15 cellular contexts compared by ENCODE assay signal in genomic region chr7:3321745-3322144, GRCh38. TPM values are rescaled to one million over a fixed set of nuclear protein-coding genes. Genes with fewer than 3 reads are reported as not detected.
DNase-seq lines count a peak whose midpoint lies in the region; TF ChIP-seq lines count a peak whose summit lies in the region.
"Had no signal": no experiment of that assay in that cellular context is flagged by ENCODE, and none has a peak within 500 bp of the region (broad histone marks: within the 10 kb centered on the region; RNA-seq: fewer than 3 reads in every experiment).

No MANE protein-coding gene starts in this region.

- no peaks in the 10 kb centered on the region for H4K20me1 ChIP-seq in hepatocyte (ENCODE audit: insufficient read depth, poor library complexity, severe bottlenecking)
- H4K20me1 ChIP-seq: BLaER1 treated with 17β-estradiol and CSF1 and Interleukin-3, amounts not matched to agents 10 nM and 100 nM had no signal

- H3K9me2 ChIP-seq in hepatocyte (replicated peaks; ENCODE audit: insufficient read depth), result no peaks in the 10 kb centered on the region

- no peaks in the 10 kb centered on the region for H3K27me3 Mint-ChIP-seq in Caco-2 (ENCODE audit: insufficient read depth, unreplicated experiment)
- H3K27me3 Mint-ChIP-seq: CD4-positive, alpha-beta T cell had no signal

- no peak for DNase-seq in Caco-2
- DNase-seq in hepatocyte (ENCODE audit: low spot score), result no peak
- no peak for DNase-seq in dorsolateral prefrontal cortex
- DNase-seq in DMS153 (lab: John Stamatoyannopoulos, UW), result no peak
- no peak for DNase-seq in posterior vena cava (ENCODE audit: low spot score)
- DNase-seq: 8988T; AML-193; CD4-positive, alpha-beta T cell; CD8-positive, alpha-beta T cell; DMS 273 treated with DMSO at 0.1 percent for 48 hours; DMS79 treated with DMSO at 0.1 percent for 48 hours; GF-D8 had no signal

- H3K27ac ChIP-seq in hepatocyte (no peak overlapping the region), dorsolateral prefrontal cortex (no peak overlapping the region)
- H3K27ac ChIP-seq: BLaER1 treated with 17β-estradiol and CSF1 and Interleukin-3, amounts not matched to agents 10 nM and 100 nM; C4-2B had no signal

- CTCF ChIA-PET in Caco-2 (lab: Charles Lee), result interaction anchor here (0.8 kb wide), 1 partner anchor 13 kb away, joined by 4 read pairs; no protein-coding TSS in a partner anchor

- POLR2A ChIA-PET in Caco-2 (lab: Charles Lee), result no interaction called here

- peaks cover 23% of the 10 kb centered on the region for H3K79me2 ChIP-seq in hepatocyte

- peaks cover 7% of the 10 kb centered on the region for H3K4me1 Mint-ChIP-seq in Caco-2 (ENCODE audit: low read depth, unreplicated experiment)
- H3K4me1 Mint-ChIP-seq: B cell had no signal

- TF ChIP-seq CTCF in Caco-2 (IDR thresholded peaks at IDR 0.05; ENCODE audit: insufficient read depth in 1 of 2, low read depth in 1 of 2, low read length in 1 of 2, severe bottlenecking in 1 of 2, unreplicated experiment in 1 of 2), result no peak
- no peak for TF ChIP-seq CTCF in hepatocyte (IDR thresholded peaks at IDR 0.05; ENCODE audit: poor library complexity)
- no peak for TF ChIP-seq CTCF in dorsolateral prefrontal cortex (IDR thresholded peaks at IDR 0.05 in 54 of 56, conservative IDR thresholded peaks at IDR 0.05 in 2 of 56; ENCODE audit: low read depth in 1 of 56, partially characterized antibody in 56 of 56)

- H2AFZ ChIP-seq in hepatocyte, result no peak overlapping the region

- BruUV-seq in Caco-2 (replicated peaks; lab: Mats Ljungman, UMichigan), result no TSS peak

- no peaks in the 10 kb centered on the region for H3K9me3 Mint-ChIP-seq in Caco-2 (ENCODE audit: unreplicated experiment)
- H3K9me3 Mint-ChIP-seq: CD4-positive, alpha-beta T cell; CD8-positive, alpha-beta T cell had no signal

- intact Hi-C loops in Caco-2 (cut with micrococcal nuclease; ENCODE audit: unreplicated experiment), result loop anchor here (10.0 kb wide), 1 partner anchor 57 kb away; no protein-coding TSS in a partner anchor
- intact Hi-C loops in dorsolateral prefrontal cortex (cut with DNase I), result no loop called here
- intact Hi-C loops in posterior vena cava (cut with DNase I), result no loop called here

- H3K4me2 ChIP-seq in hepatocyte, result peak overlapping the region; percentile 53
- H3K4me2 ChIP-seq: BLaER1 treated with 17β-estradiol and CSF1 and Interleukin-3, amounts not matched to agents 10 nM and 100 nM had no signal

- H3K27ac Mint-ChIP-seq in Caco-2 (ENCODE audit: unreplicated experiment), result peak overlapping the region; percentile 54
- H3K27ac Mint-ChIP-seq: B cell; CD4-positive, alpha-beta T cell; CD8-positive, alpha-beta T cell had no signal

- H3K4me1 ChIP-seq in Caco-2 (0 out of 2 replicates have a peak, but pooled peaks cover 5% of the 10 kb centered on the region), hepatocyte (ENCODE audit: insufficient read depth) (peaks cover 7% of the 10 kb centered on the region)
- H3K4me1 ChIP-seq: BLaER1 treated with 17β-estradiol and CSF1 and Interleukin-3, amounts not matched to agents 10 nM and 100 nM had no signal

- no peaks in the 10 kb centered on the region for H3K27me3 ChIP-seq in Caco-2 (replicated peaks; ENCODE audit: control insufficient read depth, insufficient read depth, low read length)
- H3K27me3 ChIP-seq in hepatocyte, result no peaks in the 10 kb centered on the region
- no peaks in the 10 kb centered on the region for H3K27me3 ChIP-seq in dorsolateral prefrontal cortex
- H3K27me3 ChIP-seq: BLaER1 treated with 17β-estradiol and CSF1 and Interleukin-3, amounts not matched to agents 10 nM and 100 nM had no signal

- H3K9me3 ChIP-seq in Caco-2 (no peaks in the 10 kb centered on the region), hepatocyte (ENCODE audit: low read depth) (no peaks in the 10 kb centered on the region)

- peak overlapping the region; percentile 63 for H3K4me3 Mint-ChIP-seq in Caco-2 (ENCODE audit: unreplicated experiment)
- H3K4me3 Mint-ChIP-seq: B cell; CD4-positive, alpha-beta T cell; CD8-positive, alpha-beta T cell had no signal

- H3K4me3 ChIP-seq in Caco-2 (ENCODE audit: low read depth, low read length) (no peak overlapping the region), hepatocyte (no peak overlapping the region), dorsolateral prefrontal cortex (no peak overlapping the region)
- H3K4me3 ChIP-seq: BLaER1 treated with 17β-estradiol and CSF1 and Interleukin-3, amounts not matched to agents 10 nM and 100 nM had no signal

- 84% methylated on average over 3 of the region's 3 CpGs for WGBS in hepatocyte (ENCODE audit: low lambda C conversion rate, missing lambda C conversion rate)

- H3K36me3 Mint-ChIP-seq in Caco-2 (ENCODE audit: insufficient read depth, unreplicated experiment), result no peaks in the 10 kb centered on the region
- H3K36me3 Mint-ChIP-seq: CD8-positive, alpha-beta T cell had no signal

- no peaks in the 10 kb centered on the region for H3K36me3 ChIP-seq in Caco-2 (ENCODE audit: control insufficient read depth, insufficient read depth, low read length)
- no peaks in the 10 kb centered on the region for H3K36me3 ChIP-seq in hepatocyte (replicated peaks; ENCODE audit: insufficient read depth, low read depth)
- H3K36me3 ChIP-seq: BLaER1 treated with 17β-estradiol and CSF1 and Interleukin-3, amounts not matched to agents 10 nM and 100 nM had no signal

RNA-seq across cellular contexts. Expression of gene SDK1, which starts 20.7 kb away (rescaled TPM):
- total RNA-seq in Caco-2 (2022) (6.2 and 7.1 TPM in 2 replicates), hepatocyte (7.4 and 10.0 TPM in 2 replicates), dorsolateral prefrontal cortex (10 to 100 TPM in 37 of 120 experiments, 1 to 10 TPM in 83; 2.4 to 16.4 (median 8.6) TPM), posterior vena cava (10 to 100 TPM; 14.4 to 18.3 TPM)
- 4.3 and 6.2 TPM in 2 replicates for polyA plus RNA-seq in hepatocyte
